Comparison of ENCODE assay signal across 7 cellular contexts in genomic region chr6:6909111-6909510, GRCh38.
"Had no signal": no experiment of that assay in that cellular context is flagged by ENCODE, and none has a peak within 500 bp of the region (broad histone marks: within the 10 kb centered on the region; RNA-seq: fewer than 3 reads in every experiment).

No MANE protein-coding gene starts in this region.

- FAIRE-seq: HepG2 had no signal

- DNase-seq: GOT3, H7, HCEC 1CT had no signal

- H3K27ac ChIP-seq: HL-60, KMS-11 had no signal

- H3K4me1 Mint-ChIP-seq: IgD-negative memory B cell had no signal

- H3K4me3 Mint-ChIP-seq: IgD-negative memory B cell had no signal

- H3K9me3 Mint-ChIP-seq: IgD-negative memory B cell had no signal

- ATAC-seq: HepG2 had no signal

- H3K36me3 Mint-ChIP-seq: IgD-negative memory B cell had no signal

- H3K27ac Mint-ChIP-seq: IgD-negative memory B cell had no signal

- H3K9ac ChIP-seq: KMS-11 had no signal

- H3K4me2 ChIP-seq: KMS-11 had no signal
